ENCODE assay signal across 19 cellular contexts in the genomic region with DNA sequence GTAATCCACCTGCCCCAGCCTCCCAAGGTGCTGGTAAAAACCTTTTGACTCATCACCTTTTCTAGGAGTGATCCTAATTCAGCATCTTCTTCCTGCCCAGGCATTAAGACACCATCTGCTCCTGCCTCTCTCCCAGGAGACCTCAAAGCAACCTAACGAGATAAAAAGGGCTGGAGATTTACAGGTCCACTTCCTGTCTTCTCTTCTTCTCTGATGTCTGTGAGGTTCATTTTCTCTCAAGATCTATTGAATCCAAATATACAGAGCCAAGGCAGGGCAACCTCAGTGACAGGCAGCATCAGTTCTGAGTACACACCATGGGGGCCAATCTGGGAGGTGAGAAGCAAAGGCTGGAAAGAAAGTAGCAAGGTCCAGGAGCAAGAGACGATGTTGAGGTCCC.
"Had no signal": no experiment of that assay in that cellular context is flagged by ENCODE, and none has a peak within 500 bp of the region (broad histone marks: within the 10 kb centered on the region; RNA-seq: fewer than 3 reads in every experiment).

No MANE protein-coding gene starts in this region.

- DNase-seq: activated CD4-positive, CD25-positive, alpha-beta regulatory T cell treated with anti-CD3 and anti-CD28 coated beads, Interleukin-2, amount 50 U/mL, for 72 hours; activated gamma-delta T cell; activated naive CD8-positive, alpha-beta T cell treated with anti-CD3 and anti-CD28 coated beads, Interleukin-2, amount 10 ng/mL, durations not matched to agents 7 days and 5 days; activated T-cell treated with anti-CD3 and anti-CD28 coated beads for 4 hours; activated T-cell treated with anti-CD3 and anti-CD28 coated beads, Interleukin-2, amount 50 U/mL, for 24 hours; cerebellar nuclear complex; effector memory CD4-positive, alpha-beta T cell had no signal

- ATAC-seq: activated CD4-positive, alpha-beta T cell treated with anti-CD3 and anti-CD28 coated beads for 36 hours; activated CD8-positive, alpha-beta T cell treated with anti-CD3 and anti-CD28 coated beads, Interleukin-2, amount 10 ng/mL, durations not matched to agents 7 days and 5 days; activated naive CD4-positive, alpha-beta T cell treated with anti-CD3 and anti-CD28 coated beads, Interleukin-2, amount 50 U/mL, for 72 hours; activated T-cell treated with anti-CD3 and anti-CD28 coated beads, Interleukin-2, amount 50 U/mL, for 72 hours; foreskin keratinocyte had no signal

- H3K4me3 ChIP-seq: ascending aorta, breast epithelium, cardiac muscle cell, colonic mucosa, esophagus muscularis mucosa, gastrocnemius medialis, heart left ventricle had no signal

- H3K27me3 ChIP-seq: ascending aorta, breast epithelium, colonic mucosa, esophagus muscularis mucosa, foreskin keratinocyte, gastrocnemius medialis, heart left ventricle had no signal

- H3K4me1 ChIP-seq: colonic mucosa, foreskin keratinocyte had no signal

- H3K36me3 ChIP-seq: ascending aorta, breast epithelium, cardiac muscle cell, colonic mucosa, esophagus muscularis mucosa, gastrocnemius medialis, heart left ventricle had no signal

- H3K9me3 ChIP-seq: ascending aorta, breast epithelium, colonic mucosa, esophagus muscularis mucosa, gastrocnemius medialis, heart left ventricle had no signal

- H3K27ac ChIP-seq: ascending aorta, breast epithelium, cardiac muscle cell, colonic mucosa, esophagus muscularis mucosa, foreskin keratinocyte, gastrocnemius medialis, heart left ventricle had no signal
